Comparison of ENCODE assay signal across 1 cellular context in genomic region chr2:11121823-11122155, GRCh38.
TF ChIP-seq lines count a peak whose summit lies in the region.

No MANE protein-coding gene starts in this region.

TF ChIP-seq in H1, 55 proteins besides CTCF, POLR2A, EP300 and RAD21:
- no peak for TF ChIP-seq ATF3 (IDR thresholded peaks at IDR 0.05; ENCODE audit: insufficient read depth, low read depth, low read length)
- no peak for TF ChIP-seq CTBP2 (IDR thresholded peaks at IDR 0.05; ENCODE audit: borderline replicate concordance, insufficient read depth, insufficient read length, low read length)
